Comparison of ENCODE assay signal across 9 cellular contexts in genomic region chr17:39244016-39244599, GRCh38. TPM values are rescaled to one million over a fixed set of nuclear protein-coding genes. Genes with fewer than 3 reads are reported as not detected.
A peak's percentile ranks its signal among the peaks of the same experiment; 100 is the strongest.
DNase-seq lines count a peak whose midpoint lies in the region; ATAC-seq, FAIRE-seq and TF ChIP-seq lines count a peak whose summit lies in the region.
"Had no signal": no experiment of that assay in that cellular context is flagged by ENCODE, and none has a peak within 500 bp of the region (broad histone marks: within the 10 kb centered on the region; RNA-seq: fewer than 3 reads in every experiment).

No MANE protein-coding gene starts in this region.

- POLR2A ChIA-PET in A549 (lab: Yijun Ruan, JAX): interaction anchor here (0.7 to 2.5 kb wide), 5 partner anchors 38 to 157 kb away, joined by 3 to 34 read pairs (median 6); partner anchors contain the start of genes FBXL20 and RPL19

- no peak overlapping the region for H3K27ac Mint-ChIP-seq in CD14-positive monocyte

- ATAC-seq in A549: peak; percentile 11 to 30; a peak in 5 of 6 replicates
- ATAC-seq in left ventricle myocardium superior: peak; percentile 25
- ATAC-seq in GM19455 (IDR thresholded peaks at IDR 0.05; ENCODE audit: unreplicated experiment): no peak

- CTCF ChIA-PET in A549 (lab: Yijun Ruan, JAX): interaction anchor here (0.6 to 21.6 kb wide), 62 partner anchors 8 to 559 kb away, joined by 3 to 1140 read pairs (median 4); partner anchors contain the start of genes ARL5C, CACNB1, FBXL20 and LASP1NB

- no peak overlapping the region for H3K9ac ChIP-seq in OCI-LY3 (ENCODE audit: low read length)

- intact Hi-C loops in left ventricle myocardium superior (cut with micrococcal nuclease) (no loop called here), CD14-positive monocyte (cut with micrococcal nuclease) (loop anchor here in 1 of 2 donors (5.0 to 10.0 kb wide), 2 partner anchors 37 to 79 kb away; partner anchors contain the start of gene ARL5C)

- no peaks in the 10 kb centered on the region for H3K9me2 ChIP-seq in DOHH2 (replicated peaks; ENCODE audit: control insufficient read depth, low read length)

- TF ChIP-seq EP300 in A549 (IDR thresholded peaks at IDR 0.05): no peak

- H2AFZ ChIP-seq in OCI-LY3 (ENCODE audit: low read depth, low read length): peak overlapping the region; percentile 31; the same call in 1 of the 2 replicates

- TF ChIP-seq CTCF in A549 (IDR thresholded peaks at IDR 0.05): no peak
- no peak for TF ChIP-seq CTCF in DOHH2 (IDR thresholded peaks at IDR 0.05; ENCODE audit: low read depth, low read length, poor library complexity, severe bottlenecking)
- no peak for TF ChIP-seq CTCF in OCI-LY3 (IDR thresholded peaks at IDR 0.05; ENCODE audit: low read depth, low read length)
- TF ChIP-seq CTCF in CD14-positive monocyte (IDR thresholded peaks at IDR 0.05): no peak

- H3K4me3 ChIP-seq in A549 (no peak overlapping the region), DOHH2 (ENCODE audit: low read length) (peak overlapping the region; percentile 62), OCI-LY3 (ENCODE audit: low read length) (no peak overlapping the region)
- H3K4me3 ChIP-seq: pancreas had no signal

- FAIRE-seq in A549 (lab: Jason Lieb, UNC) (no peak), urothelium cell line (lab: Jason Lieb, UNC) (no peak)
- FAIRE-seq: pancreas had no signal

- no peak overlapping the region for H3K4me3 Mint-ChIP-seq in CD14-positive monocyte

- peaks cover 15% of the 10 kb centered on the region for H3K4me1 Mint-ChIP-seq in CD14-positive monocyte

- H3K36me3 ChIP-seq in DOHH2 (ENCODE audit: control insufficient read depth, low read length) (no peaks in the 10 kb centered on the region), OCI-LY3 (replicated peaks; ENCODE audit: low read depth, low read length) (no peaks in the 10 kb centered on the region)
- H3K36me3 ChIP-seq: pancreas had no signal

- peaks cover 14% of the 10 kb centered on the region; the same call in 1 of the 2 replicates for H3F3A ChIP-seq in DOHH2 (ENCODE audit: control insufficient read depth, insufficient read depth)

- peaks cover 2 to 4% of the 10 kb centered on the region in 2 donors for H3K36me3 Mint-ChIP-seq in CD14-positive monocyte

- H3K27ac ChIP-seq in A549: no peak overlapping the region
- peak overlapping the region; percentile 74 for H3K27ac ChIP-seq in DOHH2 (ENCODE audit: low read depth, low read length)
- no peak overlapping the region for H3K27ac ChIP-seq in OCI-LY3 (ENCODE audit: low read length)
- H3K27ac ChIP-seq: pancreas had no signal

- no peaks in the 10 kb centered on the region for H3K9me3 Mint-ChIP-seq in CD14-positive monocyte

- H3K27me3 ChIP-seq in DOHH2 (ENCODE audit: control insufficient read depth, low read length) (no peaks in the 10 kb centered on the region), OCI-LY3 (ENCODE audit: low read depth, low read length) (no peaks in the 10 kb centered on the region)
- H3K27me3 ChIP-seq: pancreas had no signal

- 75% methylated on average over 10 of the region's 11 CpGs for WGBS in A549 (ENCODE audit: missing lambda C conversion rate)

- H3K9me3 ChIP-seq in A549 (no peaks in the 10 kb centered on the region), DOHH2 (ENCODE audit: control insufficient read depth, insufficient read depth, low read length) (no peaks in the 10 kb centered on the region), OCI-LY3 (ENCODE audit: insufficient read depth, low read length) (no peaks in the 10 kb centered on the region)
- H3K9me3 ChIP-seq: pancreas had no signal

- H3K4me2 ChIP-seq in A549 (no peak overlapping the region), DOHH2 (ENCODE audit: low read length) (peak overlapping the region; percentile 84), OCI-LY3 (ENCODE audit: low read length) (no peak overlapping the region)

- DNase-seq in A549 (ENCODE audit: low read depth in 1 of 2, low spot score in 1 of 2) (no peak), left ventricle myocardium superior (no peak), urothelium cell line (ENCODE audit: low spot score) (no peak), occipital lobe (lab: John Stamatoyannopoulos, UW) (no peak), CD14-positive monocyte (ENCODE audit: low spot score) (no peak)

- TF ChIP-seq POLR2A in A549 (IDR thresholded peaks at IDR 0.05; ENCODE audit: low read length): no peak

- peaks cover 11% of the 10 kb centered on the region; the same call in 2 of the 3 replicates for H3K4me1 ChIP-seq in A549
- H3K4me1 ChIP-seq in DOHH2 (ENCODE audit: control insufficient read depth, low read length): peaks cover 42% of the 10 kb centered on the region
- peaks cover 16% of the 10 kb centered on the region for H3K4me1 ChIP-seq in OCI-LY3 (ENCODE audit: low read length)
- H3K4me1 ChIP-seq: pancreas had no signal

- no peak for TF ChIP-seq RAD21 in A549 (conservative IDR thresholded peaks at IDR 0.05 in 1 of 2, IDR thresholded peaks at IDR 0.05 in 1 of 2)

- H3K79me2 ChIP-seq in DOHH2 (ENCODE audit: control insufficient read depth, low read length): no peaks in the 10 kb centered on the region
- no peaks in the 10 kb centered on the region for H3K79me2 ChIP-seq in OCI-LY3 (ENCODE audit: low read length)

- H4K20me1 ChIP-seq in DOHH2 (ENCODE audit: control insufficient read depth, insufficient read depth, low read depth, low read length) (no peaks in the 10 kb centered on the region; the same call in 1 of the 2 replicates), OCI-LY3 (ENCODE audit: insufficient read depth, low read length) (no peaks in the 10 kb centered on the region)

- H3K27me3 Mint-ChIP-seq in CD14-positive monocyte (ENCODE audit: low read depth in 3 of 3): peaks cover 8 to 14% (median 9%) of the 10 kb centered on the region in 3 donors

TF ChIP-seq in A549, 52 proteins besides CTCF, POLR2A, EP300 and RAD21:
- TF ChIP-seq HEYL (CRISPR knock-in tag; IDR thresholded peaks at IDR 0.05) (no peak), MYC (IDR thresholded peaks at IDR 0.05; ENCODE audit: borderline replicate concordance, low read length) (no peak), RFX5 (IDR thresholded peaks at IDR 0.05) (no peak), FOSB (CRISPR knock-in tag; IDR thresholded peaks at IDR 0.05) (no peak), CBX8 (IDR thresholded peaks at IDR 0.05) (no peak), KDM5A (IDR thresholded peaks at IDR 0.05) (no peak), HOXA7 (CRISPR knock-in tag; IDR thresholded peaks at IDR 0.05) (no peak), EHF (CRISPR knock-in tag; IDR thresholded peaks at IDR 0.05) (no peak), NR3C1 (IDR thresholded peaks at IDR 0.05) (no peak), NFE2L2 (conservative IDR thresholded peaks at IDR 0.05; ENCODE audit: low read length) (no peak), HOXB13 (CRISPR knock-in tag; IDR thresholded peaks at IDR 0.05; ENCODE audit: low read depth) (no peak), CBX2 (IDR thresholded peaks at IDR 0.05; ENCODE audit: borderline replicate concordance, low read depth) (no peak), ZFP36 (IDR thresholded peaks at IDR 0.05; ENCODE audit: borderline replicate concordance, partially characterized antibody) (no peak), TP53 (CRISPR knock-in tag; IDR thresholded peaks at IDR 0.05) (no peak), ZSCAN20 (CRISPR knock-in tag; IDR thresholded peaks at IDR 0.05) (no peak), RNF2 (IDR thresholded peaks at IDR 0.05; ENCODE audit: borderline replicate concordance, low read depth) (no peak), MAFK (IDR thresholded peaks at IDR 0.05; ENCODE audit: partially characterized antibody) (no peak), SREBF2 (IDR thresholded peaks at IDR 0.05) (no peak)
- TF ChIP-seq, protein P1, sequence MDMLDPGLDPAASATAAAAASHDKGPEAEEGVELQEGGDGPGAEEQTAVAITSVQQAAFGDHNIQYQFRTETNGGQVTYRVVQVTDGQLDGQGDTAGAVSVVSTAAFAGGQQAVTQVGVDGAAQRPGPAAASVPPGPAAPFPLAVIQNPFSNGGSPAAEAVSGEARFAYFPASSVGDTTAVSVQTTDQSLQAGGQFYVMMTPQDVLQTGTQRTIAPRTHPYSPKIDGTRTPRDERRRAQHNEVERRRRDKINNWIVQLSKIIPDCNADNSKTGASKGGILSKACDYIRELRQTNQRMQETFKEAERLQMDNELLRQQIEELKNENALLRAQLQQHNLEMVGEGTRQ (IDR thresholded peaks at IDR 0.05): no peak

RNA-seq across cellular contexts. Expression of gene STAC2, which starts 18.4 kb away (rescaled TPM):
- polyA plus RNA-seq in A549 (2011; rRNA removed): 0.03 TPM in 2 replicates
- polyA plus RNA-seq in A549 (2012; cell fraction: cytosol; rRNA removed): 0.08 and 0.12 TPM in 2 replicates
- 0.10 TPM in 2 replicates for polyA plus RNA-seq in A549 (2012; cell fraction: nucleus; rRNA removed)
- 0.16 to 0.29 TPM (median 0.26 TPM) in 3 replicates for polyA plus RNA-seq in A549 (2017; fragmentation: RNase III; extraction: RNeasy Plus Mini Kit Qiagen cat#74134 plus additional on column Dnase treatment)
- polyA minus RNA-seq in A549 (2011; rRNA and poly(A)+ RNA removed): 0.15 TPM in 1 of 2 replicates, not detected in the other
- 0.62 TPM for total RNA-seq in left ventricle myocardium superior
- 0.31 TPM for total RNA-seq in occipital lobe
- not detected for polyA plus RNA-seq in CD14-positive monocyte

RNA-seq across cellular contexts. Expression of gene RPL19, which starts 44.0 kb away (rescaled TPM):
- polyA plus RNA-seq in A549 (2011; rRNA removed) (1,983 and 2,211 TPM in 2 replicates), A549 (2017; fragmentation: RNase III; extraction: RNeasy Plus Mini Kit Qiagen cat#74134 plus additional on column Dnase treatment) (2,724 to 2,918 TPM (median 2,862 TPM) in 3 replicates), CD14-positive monocyte (1,000 to 10,000 TPM; 1,069 to 1,232 TPM)
- polyA plus RNA-seq in A549 (2012; cell fraction: cytosol; rRNA removed): 3,586 and 4,539 TPM in 2 replicates
- 1,789 and 1,975 TPM in 2 replicates for polyA plus RNA-seq in A549 (2012; cell fraction: nucleus; rRNA removed)
- polyA minus RNA-seq in A549 (2011; rRNA and poly(A)+ RNA removed): 835 and 986 TPM in 2 replicates
- total RNA-seq in left ventricle myocardium superior (992 TPM), occipital lobe (958 TPM)

RNA-seq across cellular contexts. Expression of gene CACNB1, which starts 46.6 kb away (rescaled TPM):
- 3.2 and 3.6 TPM in 2 replicates for polyA plus RNA-seq in A549 (2011; rRNA removed)
- 4.3 and 5.3 TPM in 2 replicates for polyA plus RNA-seq in A549 (2012; cell fraction: cytosol; rRNA removed)
- 17.6 and 19.6 TPM in 2 replicates for polyA plus RNA-seq in A549 (2012; cell fraction: nucleus; rRNA removed)
- 3.4 to 4.3 TPM (median 3.9 TPM) in 3 replicates for polyA plus RNA-seq in A549 (2017; fragmentation: RNase III; extraction: RNeasy Plus Mini Kit Qiagen cat#74134 plus additional on column Dnase treatment)
- polyA minus RNA-seq in A549 (2011; rRNA and poly(A)+ RNA removed): 8.4 and 10.0 TPM in 2 replicates
- 5.7 TPM for total RNA-seq in left ventricle myocardium superior
- 20.6 TPM for total RNA-seq in occipital lobe
- polyA plus RNA-seq in CD14-positive monocyte: under 1 TPM; 0.13 to 0.31 TPM
